In genomic region chr19:14249012-14249754, GRCh38 we compare ENCODE assay signal across 8 cellular contexts. TPM values are rescaled to one million over a fixed set of nuclear protein-coding genes. Genes with fewer than 3 reads are reported as not detected.
DNase-seq lines count a peak whose midpoint lies in the region; ATAC-seq and TF ChIP-seq lines count a peak whose summit lies in the region.
"Not testable (repeated sequence)": the region's sequence is repeated elsewhere in the genome, so short reads cannot be mapped to it uniquely, and the experiment has no call there.

No MANE protein-coding gene starts in this region.

- TSS peak; percentile 83 for BruUV-seq in A673 (replicated peaks; lab: Mats Ljungman, UMichigan)

- peak overlapping the region; percentile 89 for H2AFZ ChIP-seq in GM23248

- H3K4me2 ChIP-seq in GM23248 (ENCODE audit: unreplicated experiment) = peak overlapping the region; percentile 81

- peak; percentile 36 to 51 for ATAC-seq in activated CD4-positive, CD25-positive, alpha-beta regulatory T cell treated with anti-CD3 and anti-CD28 coated beads, Interleukin-2, amount 50 U/mL, for 24 hours
- peak; percentile 36 for ATAC-seq in gastroesophageal sphincter

- H3K4me1 ChIP-seq in A673 (ENCODE audit: insufficient read depth, low read length, poor library complexity, severe bottlenecking) (peaks cover 18% of the 10 kb centered on the region), gastroesophageal sphincter (peaks cover 0 to 25% (median 0%) of the 10 kb centered on the region in 3 donors), mononuclear cell (ENCODE audit: insufficient read depth, low read length) (peaks cover 12% of the 10 kb centered on the region), spleen (peaks cover 0 to 28% (median 18%) of the 10 kb centered on the region in 6 donors)
- not testable (repeated sequence) for H3K4me1 ChIP-seq in GM23248 (ENCODE audit: insufficient read depth)

- WGBS in GM23248 (ENCODE audit: low coverage in 1 of 2, low lambda C conversion rate in 2 of 2, missing lambda C conversion rate in 2 of 2), 2 experiments = 3 to 4% methylated on average over 16 to 34 of the region's 39 CpGs
- WGBS in gastroesophageal sphincter (ENCODE audit: low coverage in 1 of 2), 2 donors = 0% methylated on average over 4 of the region's 39 CpGs; no CpG with 5 or more reads in 1 of the 2 donors
- WGBS in spleen, 5 donors = 0 to 2% (median 1%) methylated on average over 27 to 37 of the region's 39 CpGs

- H3K79me2 ChIP-seq in GM23248 (ENCODE audit: insufficient read depth) = not testable (repeated sequence)

- not testable (repeated sequence) for TF ChIP-seq EP300 in gastroesophageal sphincter (IDR thresholded peaks at IDR 0.05)

- H3K4me3 ChIP-seq in A673 (ENCODE audit: low read depth, low read length, poor library complexity, severe bottlenecking) (peak overlapping the region; percentile 48), GM23248 (peak overlapping the region; percentile 74), gastroesophageal sphincter (peak overlapping the region; percentile 45 to 68), mononuclear cell (ENCODE audit: low read length) (peak overlapping the region; percentile 25), spleen (peak overlapping the region; percentile 39 to 82 (median 50))

- DNase-seq in A673 (ENCODE audit: low spot score) (peak; percentile 57), GM23248 (peak; percentile 31), NCI-H2227 (lab: John Stamatoyannopoulos, UW; ENCODE audit: unreplicated experiment) (peak; percentile 76), astrocyte of the hippocampus (ENCODE audit: low read depth, low spot score) (peak; percentile 39), spleen (peak; percentile 79)

- not testable (repeated sequence) for H3K9me3 ChIP-seq in A673 (ENCODE audit: low read depth, low read length, poor library complexity, severe bottlenecking); GM23248 (ENCODE audit: low read depth); gastroesophageal sphincter; mononuclear cell (ENCODE audit: low read depth, low read length); spleen

- CTCF ChIA-PET in A673 (lab: Charles Lee) = not testable (repeated sequence)

- intact Hi-C loops in A673 (cut with micrococcal nuclease; ENCODE audit: unreplicated experiment); spleen (cut with DNase I; ENCODE audit: low total_unique reads): not testable (repeated sequence)

- POLR2A ChIA-PET in A673 (lab: Charles Lee; ENCODE audit: low non-redundant PET) = not testable (repeated sequence)

- not testable (repeated sequence) for TF ChIP-seq CTCF in A673 (conservative IDR thresholded peaks at IDR 0.05; ENCODE audit: low read depth, low read length); gastroesophageal sphincter (IDR thresholded peaks at IDR 0.05); spleen (IDR thresholded peaks at IDR 0.05 in 8 of 11, conservative IDR thresholded peaks at IDR 0.05 in 3 of 11)

- H3K9me2 ChIP-seq in GM23248 (ENCODE audit: insufficient read depth) = not testable (repeated sequence)

- H4K20me1 ChIP-seq in GM23248 (ENCODE audit: insufficient read depth) = not testable (repeated sequence)

- H3K9ac ChIP-seq in GM23248 = peak overlapping the region; percentile 77

- not testable (repeated sequence) for H3K27me3 ChIP-seq in A673 (replicated peaks; ENCODE audit: insufficient read depth, low read depth, low read length, poor library complexity); GM23248 (replicated peaks; ENCODE audit: insufficient read depth); gastroesophageal sphincter; mononuclear cell (ENCODE audit: insufficient read depth, low read length)
- H3K27me3 ChIP-seq in spleen (replicated peaks in 1 of 7) = peaks cover 0 to 26% (median 0%) of the 10 kb centered on the region in 7 donors

- not testable (repeated sequence) for TF ChIP-seq POLR2A in gastroesophageal sphincter (IDR thresholded peaks at IDR 0.05); spleen (IDR thresholded peaks at IDR 0.05)

- not testable (repeated sequence) for H3F3A ChIP-seq in GM23248 (ENCODE audit: insufficient read depth)

- in situ Hi-C loops in GM23248 (cut with MboI) = not testable (repeated sequence)

- H3K36me3 ChIP-seq in A673 (ENCODE audit: insufficient read depth, low read length, poor library complexity, severe bottlenecking); GM23248 (ENCODE audit: low read depth); gastroesophageal sphincter; spleen: not testable (repeated sequence)

- H3K27ac ChIP-seq in A673 (ENCODE audit: low read depth, low read length, poor library complexity, severe bottlenecking) = peak overlapping the region; percentile 74
- not testable (repeated sequence) for H3K27ac ChIP-seq in GM23248
- H3K27ac ChIP-seq in gastroesophageal sphincter = peak overlapping the region in 3 of 4 donors; percentile 32 to 81 (median 51)
- peak overlapping the region in 7 of 8 donors; percentile 29 to 80 (median 73) for H3K27ac ChIP-seq in spleen

RNA-seq across cellular contexts. Expression of gene ADGRL1, which starts 43.2 kb away (rescaled TPM):
- total RNA-seq in A673 (2021) = 66.1 and 72.0 TPM in 2 replicates
- 3.0 and 3.8 TPM in 2 replicates for total RNA-seq in GM23248 (2014; rRNA removed; shearing (Covaris generic))
- 0.75 and 1.0 TPM in 2 replicates for polyA plus RNA-seq in GM23248 (2016; fragmentation: Nextera tagmentation; extraction: Ambion mirVana)
- total RNA-seq in gastroesophageal sphincter = 10 to 100 TPM; 13.3 to 47.9 (median 21.1) TPM
- total RNA-seq in mononuclear cell = 4.0 TPM
- 10 to 100 TPM in 6 of 7 donors, 1 to 10 TPM in 1; 10.0 to 21.1 (median 13.4) TPM for total RNA-seq in spleen
- polyA plus RNA-seq in spleen = 1 to 10 TPM; 1.8 to 5.8 (median 2.3) TPM
